22 cellular contexts compared by ENCODE assay signal in the genomic region with DNA sequence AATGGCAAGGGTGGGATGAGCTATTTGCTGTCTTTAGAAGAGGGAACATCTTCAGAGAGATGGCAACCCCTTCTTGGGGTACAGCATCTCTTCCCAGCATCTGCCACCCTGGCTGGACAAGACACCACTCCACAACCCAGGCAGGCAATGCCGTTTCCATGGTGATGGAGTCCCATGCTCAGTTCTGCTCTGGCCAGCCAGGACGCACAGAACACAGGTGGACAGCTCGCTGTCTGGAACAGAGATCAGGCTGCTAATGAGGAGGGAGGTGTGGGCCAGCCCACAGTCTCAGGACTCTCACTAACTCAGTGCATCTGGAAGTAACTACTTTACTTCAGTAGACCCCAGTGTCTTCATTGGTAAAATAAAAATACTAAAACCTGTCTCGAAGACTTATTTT.
A peak's percentile ranks its signal among the peaks of the same experiment; 100 is the strongest.
DNase-seq lines count a peak whose midpoint lies in the region; ATAC-seq and TF ChIP-seq lines count a peak whose summit lies in the region.
"Had no signal": no experiment of that assay in that cellular context is flagged by ENCODE, and none has a peak within 500 bp of the region (broad histone marks: within the 10 kb centered on the region; RNA-seq: fewer than 3 reads in every experiment).

No MANE protein-coding gene starts in this region.

- WGBS in gastroesophageal sphincter (ENCODE audit: low coverage in 1 of 2), 2 donors = 65 to 82% methylated on average over 3 to 4 of the region's 4 CpGs

- no peaks in the 10 kb centered on the region for H3K4me1 ChIP-seq in gastroesophageal sphincter
- H3K4me1 ChIP-seq: BE2C had no signal

- TF ChIP-seq EP300 in gastroesophageal sphincter (IDR thresholded peaks at IDR 0.05) = no peak

- no peaks in the 10 kb centered on the region for H3K9me3 ChIP-seq in gastroesophageal sphincter
- H3K9me3 ChIP-seq: BLaER1 had no signal

- peak; percentile 20 for DNase-seq in NCI-H748 (lab: John Stamatoyannopoulos, UW; ENCODE audit: unreplicated experiment)
- DNase-seq in NCI-H748 treated with DMSO at 0.1 percent for 48 hours (lab: John Stamatoyannopoulos, UW) = no peak
- DNase-seq in SK-N-DZ (ENCODE audit: low spot score) = peak; percentile 3
- DNase-seq: 8988T; ACHN; BE2C; C1 segment of cervical spinal cord; CD4-positive, alpha-beta memory T cell; CD4-positive, CD25-positive, alpha-beta regulatory T cell; CD8-positive, alpha-beta memory T cell; COR-L47; DMS 273 treated with DMSO at 0.1 percent for 48 hours; DMS153; DMS79; DND-41; EL; GDM1 had no signal

- no peak for TF ChIP-seq CTCF in gastroesophageal sphincter (IDR thresholded peaks at IDR 0.05)

- no peak overlapping the region for H3K4me3 ChIP-seq in gastroesophageal sphincter
- H3K4me3 ChIP-seq: BLaER1, GM12878 had no signal

- H3K27me3 ChIP-seq in gastroesophageal sphincter = no peaks in the 10 kb centered on the region
- H3K27me3 ChIP-seq: BE2C, BLaER1 had no signal

- no peaks in the 10 kb centered on the region for H3K4me1 Mint-ChIP-seq in stimulated activated memory B cell treated with anti-CD40 and anti-IgM and Interleukin-4, amounts not matched to agents 10 μg/mL and 1 μg/mL and 100 μg/mL, for 72 hours
- H3K4me1 Mint-ChIP-seq: CD14-positive monocyte; CD4-positive, alpha-beta memory T cell; CD4-positive, CD25-positive, alpha-beta regulatory T cell; CD8-positive, alpha-beta memory T cell had no signal

- no peak overlapping the region for H3K27ac Mint-ChIP-seq in stimulated activated memory B cell treated with anti-CD40 and anti-IgM and Interleukin-4, amounts not matched to agents 10 μg/mL and 1 μg/mL and 100 μg/mL, for 72 hours
- H3K27ac Mint-ChIP-seq: CD14-positive monocyte; CD4-positive, alpha-beta memory T cell; CD4-positive, CD25-positive, alpha-beta regulatory T cell; CD8-positive, alpha-beta memory T cell had no signal

- H3K27me3 Mint-ChIP-seq in stimulated activated memory B cell treated with anti-CD40 and anti-IgM and Interleukin-4, amounts not matched to agents 10 μg/mL and 1 μg/mL and 100 μg/mL, for 72 hours = peaks cover 6% of the 10 kb centered on the region
- H3K27me3 Mint-ChIP-seq: CD4-positive, CD25-positive, alpha-beta regulatory T cell had no signal

- no peaks in the 10 kb centered on the region for H3K36me3 ChIP-seq in gastroesophageal sphincter
- H3K36me3 ChIP-seq: BE2C, BLaER1 had no signal

- H3K9me3 Mint-ChIP-seq in stimulated activated memory B cell treated with anti-CD40 and anti-IgM and Interleukin-4, amounts not matched to agents 10 μg/mL and 1 μg/mL and 100 μg/mL, for 72 hours = peaks cover 6% of the 10 kb centered on the region

- peak; percentile 34 for ATAC-seq in stimulated activated memory B cell treated with anti-CD40 and anti-IgM and Interleukin-4, amounts not matched to agents 10 μg/mL and 1 μg/mL and 100 μg/mL, for 72 hours
- no peak for ATAC-seq in gastroesophageal sphincter
- ATAC-seq: GM12878 had no signal

- no peak overlapping the region for H3K27ac ChIP-seq in gastroesophageal sphincter
- H3K27ac ChIP-seq: BLaER1 had no signal

- H3K4me3 Mint-ChIP-seq in stimulated activated memory B cell treated with anti-CD40 and anti-IgM and Interleukin-4, amounts not matched to agents 10 μg/mL and 1 μg/mL and 100 μg/mL, for 72 hours = no peak overlapping the region
- H3K4me3 Mint-ChIP-seq: CD14-positive monocyte; CD4-positive, alpha-beta memory T cell; CD4-positive, CD25-positive, alpha-beta regulatory T cell; CD8-positive, alpha-beta memory T cell had no signal

- no peaks in the 10 kb centered on the region for H3K36me3 Mint-ChIP-seq in stimulated activated memory B cell treated with anti-CD40 and anti-IgM and Interleukin-4, amounts not matched to agents 10 μg/mL and 1 μg/mL and 100 μg/mL, for 72 hours
- H3K36me3 Mint-ChIP-seq: CD14-positive monocyte; CD4-positive, alpha-beta memory T cell; CD4-positive, CD25-positive, alpha-beta regulatory T cell had no signal

- no peak for TF ChIP-seq POLR2A in gastroesophageal sphincter (IDR thresholded peaks at IDR 0.05)
